Comparison of ENCODE assay signal across 16 cellular contexts in the genomic region with DNA sequence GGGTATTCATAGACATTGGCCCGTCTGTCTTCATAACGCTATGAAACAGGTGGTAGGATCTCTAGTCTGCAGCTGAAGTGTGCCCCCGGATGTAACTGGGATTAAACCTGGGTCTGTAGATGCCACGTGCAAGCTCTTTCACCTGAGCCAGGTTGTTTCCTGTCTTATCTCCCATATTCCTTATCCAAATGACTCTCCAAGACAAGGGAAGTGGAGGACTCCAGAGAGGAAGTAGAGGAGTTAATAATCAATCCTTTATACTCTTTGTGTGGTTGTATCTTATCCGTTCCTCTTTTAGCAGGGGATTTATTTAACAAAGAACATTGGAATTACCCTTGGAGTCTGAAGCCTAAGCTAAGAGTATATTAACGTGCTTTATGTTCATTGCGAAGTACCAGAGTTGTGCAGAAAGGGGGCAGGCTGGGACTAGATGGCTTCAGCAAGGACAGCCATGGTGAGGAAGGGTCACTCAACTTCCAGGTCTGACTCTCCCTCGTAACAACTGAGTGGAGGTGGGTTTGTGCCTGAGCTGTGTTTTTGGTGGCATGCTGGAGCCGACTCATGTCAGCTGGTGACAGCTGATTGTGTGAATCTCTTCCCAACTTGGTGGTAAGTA.
DNase-seq lines count a peak whose midpoint lies in the region; ATAC-seq and TF ChIP-seq lines count a peak whose summit lies in the region.
"Had no signal": no experiment of that assay in that cellular context is flagged by ENCODE, and none has a peak within 500 bp of the region (broad histone marks: within the 10 kb centered on the region; RNA-seq: fewer than 3 reads in every experiment).

No MANE protein-coding gene starts in this region.

- H3K27me3 Mint-ChIP-seq in HFFc6 (ENCODE audit: insufficient read depth) (peaks cover 5% of the 10 kb centered on the region), neural progenitor cell (ENCODE audit: insufficient read depth, low read depth) (peaks cover 7% of the 10 kb centered on the region)
- H3K27me3 Mint-ChIP-seq: central memory CD8-positive, alpha-beta T cell had no signal

- H2AFZ ChIP-seq in neural progenitor cell (replicated peaks): no peak overlapping the region

- H3K27ac ChIP-seq in duodenal mucosa (ENCODE audit: low read depth, low read length) (no peak overlapping the region), neural progenitor cell (no peak overlapping the region), right cardiac atrium (ENCODE audit: low read length) (no peak overlapping the region)
- H3K27ac ChIP-seq: gastroesophageal sphincter, HL-60 had no signal

- no peak overlapping the region for H3K27ac Mint-ChIP-seq in HFFc6
- no peak overlapping the region for H3K27ac Mint-ChIP-seq in neural progenitor cell
- H3K27ac Mint-ChIP-seq: CD4-positive, alpha-beta memory T cell had no signal

- WGBS in right cardiac atrium: 77% methylated on average over 9 of the region's 9 CpGs

- H3K9me3 Mint-ChIP-seq in HFFc6: peaks cover 9% of the 10 kb centered on the region; the same call in 1 of the 2 replicates
- H3K9me3 Mint-ChIP-seq in neural progenitor cell: peaks cover 7% of the 10 kb centered on the region
- H3K9me3 Mint-ChIP-seq: central memory CD8-positive, alpha-beta T cell had no signal

- intact Hi-C loops in right cardiac atrium (cut with DNase I): no loop called here

- H3K4me3 ChIP-seq in duodenal mucosa (ENCODE audit: low read depth in 1 of 2, low read length in 2 of 2) (peak overlapping the region; percentile 4 to 48), neural progenitor cell (no peak overlapping the region), right cardiac atrium (ENCODE audit: low read length) (no peak overlapping the region)
- H3K4me3 ChIP-seq: gastroesophageal sphincter had no signal

- H3K36me3 ChIP-seq in duodenal mucosa (ENCODE audit: control insufficient read depth in 1 of 2, insufficient read depth in 2 of 2, low read length in 2 of 2): peaks cover 0 to 3% of the 10 kb centered on the region in 2 donors
- no peaks in the 10 kb centered on the region for H3K36me3 ChIP-seq in neural progenitor cell
- H3K36me3 ChIP-seq: gastroesophageal sphincter had no signal

- H3K9ac ChIP-seq in duodenal mucosa (ENCODE audit: low read depth in 1 of 2, low read length in 2 of 2) (no peak overlapping the region), neural progenitor cell (no peak overlapping the region)

- no peaks in the 10 kb centered on the region for H3F3A ChIP-seq in neural progenitor cell (ENCODE audit: low read depth)

- TF ChIP-seq CTCF in HFFc6 (IDR thresholded peaks at IDR 0.05): peak; percentile 27
- peak; percentile 54 for TF ChIP-seq CTCF in neural progenitor cell (IDR thresholded peaks at IDR 0.05)

- no peaks in the 10 kb centered on the region for H3K79me2 ChIP-seq in neural progenitor cell (ENCODE audit: low read depth)

- no peaks in the 10 kb centered on the region for H3K9me3 ChIP-seq in duodenal mucosa (ENCODE audit: control insufficient read depth in 1 of 2, low read length in 2 of 2)
- H3K9me3 ChIP-seq in neural progenitor cell (ENCODE audit: low read depth): no peaks in the 10 kb centered on the region
- no peaks in the 10 kb centered on the region for H3K9me3 ChIP-seq in right cardiac atrium (ENCODE audit: control insufficient read depth, low read length)

- no peak overlapping the region for H3K4me3 Mint-ChIP-seq in HFFc6
- no peak overlapping the region for H3K4me3 Mint-ChIP-seq in neural progenitor cell
- H3K4me3 Mint-ChIP-seq: CD4-positive, alpha-beta memory T cell; central memory CD8-positive, alpha-beta T cell had no signal

- H3K36me3 Mint-ChIP-seq in HFFc6 (ENCODE audit: low read depth) (peaks cover 29% of the 10 kb centered on the region), neural progenitor cell (no peaks in the 10 kb centered on the region)
- H3K36me3 Mint-ChIP-seq: CD4-positive, alpha-beta memory T cell had no signal

- no peaks in the 10 kb centered on the region for H4K20me1 ChIP-seq in neural progenitor cell (ENCODE audit: low read depth)

- no peak overlapping the region for H3K4me2 ChIP-seq in neural progenitor cell

- H3K27me3 ChIP-seq in duodenal mucosa (ENCODE audit: control insufficient read depth in 1 of 2, insufficient read depth in 2 of 2, low read length in 2 of 2) (no peaks in the 10 kb centered on the region), neural progenitor cell (no peaks in the 10 kb centered on the region), right cardiac atrium (ENCODE audit: control insufficient read depth, insufficient read depth) (no peaks in the 10 kb centered on the region)
- H3K27me3 ChIP-seq: gastroesophageal sphincter had no signal

- peak; percentile 6 for DNase-seq in NCI-H82 (lab: John Stamatoyannopoulos, UW)
- DNase-seq in NCI-H82 treated with DMSO at 0.1 percent for 48 hours (lab: John Stamatoyannopoulos, UW; ENCODE audit: unreplicated experiment): no peak
- no peak for DNase-seq in HFFc6
- DNase-seq in neural progenitor cell (ENCODE audit: low spot score): peak; percentile 41
- no peak for DNase-seq in activated T-cell treated with anti-CD3 and anti-CD28 coated beads for 4 hours
- no peak for DNase-seq in right cardiac atrium
- DNase-seq in hypothalamus (lab: John Stamatoyannopoulos, UW): no peak
- DNase-seq: CD4-positive, alpha-beta memory T cell; KBM-7; NCI-H1436; NCI-H446 treated with DMSO at 0.1 percent for 48 hours; retina had no signal

- H3K4me1 Mint-ChIP-seq in HFFc6 (ENCODE audit: low read depth) (peaks cover 35% of the 10 kb centered on the region), neural progenitor cell (peaks cover 2% of the 10 kb centered on the region)

- no peak for ATAC-seq in right cardiac atrium
- ATAC-seq: gastroesophageal sphincter had no signal

- H3K4me1 ChIP-seq in duodenal mucosa (ENCODE audit: control insufficient read depth in 1 of 2, insufficient read depth in 2 of 2, low read length in 2 of 2): peaks cover 12 to 23% of the 10 kb centered on the region in 2 donors
- H3K4me1 ChIP-seq in neural progenitor cell: no peaks in the 10 kb centered on the region
- H3K4me1 ChIP-seq in right cardiac atrium (ENCODE audit: control insufficient read depth, insufficient read depth, low read length): no peaks in the 10 kb centered on the region

Comparison
In these comparisons a context has a peak if more than half of its experiments do, and no peak if none do; other contexts are left out.
1. DNase-seq: peak in NCI-H82 (single experiment) and neural progenitor cell (single experiment); none in NCI-H82 treated with DMSO at 0.1 percent for 48 hours (single experiment), HFFc6 (single experiment), activated T-cell treated with anti-CD3 and anti-CD28 coated beads for 4 hours (single experiment), right cardiac atrium (0 of 3) and hypothalamus (0 of 51).
2. H3K4me3 ChIP-seq: peak in duodenal mucosa (2 of 2); none in neural progenitor cell (single experiment) and right cardiac atrium (single experiment).